In the genomic region with DNA sequence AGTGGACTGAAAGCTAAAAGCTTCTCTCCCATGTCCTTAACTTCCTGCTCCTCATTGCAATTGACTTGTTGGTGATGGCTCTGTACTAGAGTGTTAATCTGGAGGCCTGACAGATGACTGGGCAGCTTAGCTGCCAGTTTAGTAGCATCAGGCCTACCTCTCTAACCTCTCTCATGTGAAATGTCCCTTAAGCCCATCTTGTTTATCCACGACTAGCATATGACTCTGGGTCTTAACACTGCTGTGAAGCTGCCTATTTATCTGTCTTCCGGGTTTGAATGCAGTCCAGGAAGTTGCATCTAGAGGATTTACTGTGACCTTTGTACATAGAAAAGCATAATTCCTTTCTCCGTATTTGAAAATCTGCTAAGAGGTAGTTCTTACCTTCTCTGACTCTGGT, we compare ENCODE assay signal across 10 cellular contexts.
DNase-seq lines count a peak whose midpoint lies in the region; ATAC-seq and TF ChIP-seq lines count a peak whose summit lies in the region.
"Had no signal": no experiment of that assay in that cellular context is flagged by ENCODE, and none has a peak within 500 bp of the region (broad histone marks: within the 10 kb centered on the region; RNA-seq: fewer than 3 reads in every experiment).

No MANE protein-coding gene starts in this region.

- 0 out of 2 replicates have a peak, but pooled peaks cover 5% of the 10 kb centered on the region for H4K20me1 ChIP-seq in PC-3 (ENCODE audit: low read length)
- H4K20me1 ChIP-seq in osteoblast (ENCODE audit: insufficient read depth, low read length) = peaks cover 14% of the 10 kb centered on the region

- H3K4me2 ChIP-seq in PC-3 (ENCODE audit: low read length) (peak overlapping the region; percentile 65), osteoblast (ENCODE audit: insufficient read depth, low read length) (peak overlapping the region; percentile 15)

- CTCF ChIA-PET in PC-3 (lab: Charles Lee) = no interaction called here

- H3K36me3 ChIP-seq in PC-3 (ENCODE audit: low read depth, low read length) = peaks cover 10% of the 10 kb centered on the region
- H3K36me3 ChIP-seq in osteoblast (ENCODE audit: insufficient read depth, low read length) = peaks cover 12% of the 10 kb centered on the region

- intact Hi-C loops in PC-3 (cut with micrococcal nuclease) = loop anchor here (5.0 to 10.0 kb wide), 2 partner anchors 83 to 150 kb away; no protein-coding TSS in a partner anchor

- H3K9me2 ChIP-seq in PC-3 (replicated peaks; ENCODE audit: low read length) = no peaks in the 10 kb centered on the region

- H3K27ac ChIP-seq in PC-3 (ENCODE audit: low read length) (peak overlapping the region; percentile 60), osteoblast (ENCODE audit: low read depth, low read length) (peak overlapping the region; percentile 65)
- H3K27ac ChIP-seq: cardiac muscle cell had no signal

- H3K27me3 ChIP-seq in PC-3 (ENCODE audit: low read length) = no peaks in the 10 kb centered on the region
- H3K27me3 ChIP-seq in osteoblast (ENCODE audit: insufficient read depth, low read length) = no peaks in the 10 kb centered on the region
- H3K27me3 ChIP-seq: cardiac muscle cell had no signal

- no peak for TF ChIP-seq CTCF in PC-3 (conservative IDR thresholded peaks at IDR 0.05; ENCODE audit: low read depth, low read length)
- TF ChIP-seq CTCF in osteoblast (IDR thresholded peaks at IDR 0.05; ENCODE audit: extremely low read depth, low read depth, low read length) = no peak

- H3K79me2 ChIP-seq in PC-3 (ENCODE audit: low read length) (no peaks in the 10 kb centered on the region), osteoblast (ENCODE audit: insufficient read depth, low read length) (peaks cover 3% of the 10 kb centered on the region)

- ATAC-seq in PC-3 (peak; percentile 7; the same call in 1 of the 2 replicates), GM21367 (IDR thresholded peaks at IDR 0.05; ENCODE audit: unreplicated experiment) (no peak)

- TF ChIP-seq POLR2A in erythroblast (IDR thresholded peaks at IDR 0.05; ENCODE audit: low read length) = no peak

- H3K4me3 ChIP-seq in PC-3 (ENCODE audit: low read length) (no peak overlapping the region), osteoblast (ENCODE audit: insufficient read depth, low read length) (no peak overlapping the region)
- H3K4me3 ChIP-seq: cardiac muscle cell had no signal

- peaks cover 8% of the 10 kb centered on the region for H3F3A ChIP-seq in PC-3 (ENCODE audit: low read length, unreplicated experiment)

- DNase-seq in DMS153 treated with DMSO at 0.1 percent for 48 hours (lab: John Stamatoyannopoulos, UW; ENCODE audit: unreplicated experiment) (peak; percentile 18), PC-3 (peak; percentile 26), erythroblast (lab: John Stamatoyannopoulos, UW) (peak; percentile 42 to 55), osteoblast (ENCODE audit: insufficient read length, low spot score, missing footprints) (no peak), SHP77 treated with DMSO at 0.1 percent for 48 hours (lab: John Stamatoyannopoulos, UW) (no peak), islet precursor cell (no peak), GF-D8 (lab: John Stamatoyannopoulos, UW) (no peak)
- DNase-seq: NCI-H1105 treated with DMSO at 0.1 percent for 48 hours had no signal

- POLR2A ChIA-PET in PC-3 (lab: Charles Lee; ENCODE audit: unreplicated experiment) = no interaction called here

- H3K4me1 ChIP-seq in PC-3 (ENCODE audit: insufficient read depth, low read length) = peaks cover 39% of the 10 kb centered on the region
- peaks cover 25% of the 10 kb centered on the region for H3K4me1 ChIP-seq in osteoblast (ENCODE audit: insufficient read depth, low read length)

- no peak overlapping the region for H2AFZ ChIP-seq in PC-3 (ENCODE audit: low read length)
- no peak overlapping the region for H2AFZ ChIP-seq in osteoblast (ENCODE audit: low read length)

- no TSS peak for BruUV-seq in PC-3 (replicated peaks; lab: Mats Ljungman, UMichigan)

- no peak overlapping the region for H3K9ac ChIP-seq in PC-3 (ENCODE audit: low read length)

- H3K9me3 ChIP-seq in PC-3 (ENCODE audit: low read length) (no peaks in the 10 kb centered on the region), osteoblast (ENCODE audit: low read depth, low read length) (no peaks in the 10 kb centered on the region)

Comparison
In these comparisons a context has a peak if more than half of its experiments do, and no peak if none do; other contexts are left out.
1. DNase-seq: peak in DMS153 treated with DMSO at 0.1 percent for 48 hours (single experiment), PC-3 (single experiment) and erythroblast (2 of 2); none in osteoblast (single experiment), SHP77 treated with DMSO at 0.1 percent for 48 hours (single experiment), islet precursor cell (single experiment) and GF-D8 (single experiment).